ENCODE assay signal across 2 cellular contexts in genomic region chr7:78240179-78240578, GRCh38.
DNase-seq lines count a peak whose midpoint lies in the region; ATAC-seq, FAIRE-seq and TF ChIP-seq lines count a peak whose summit lies in the region.
"Not testable (repeated sequence)": the region's sequence is repeated elsewhere in the genome, so short reads cannot be mapped to it uniquely, and the experiment has no call there.

No MANE protein-coding gene starts in this region.

- intact Hi-C loops in K562 (cut with micrococcal nuclease), result not testable (repeated sequence)

- not testable (repeated sequence) for H3K4me1 ChIP-seq in HEK293 (ENCODE audit: control insufficient read depth, insufficient read depth, low read length); K562 (replicated peaks in 1 of 2; ENCODE audit: control insufficient read depth in 2 of 2, insufficient read depth in 2 of 2, low read length in 2 of 2)

- DNase-seq in K562 (ENCODE audit: extremely low read depth in 1 of 4, low spot score in 3 of 4), result not testable (repeated sequence)

- not testable (repeated sequence) for H2AFZ ChIP-seq in K562 (ENCODE audit: low read depth, low read length)

- not testable (repeated sequence) for FAIRE-seq in K562 (lab: Jason Lieb, UNC)

- BruUV-seq in K562 (replicated peaks; lab: Mats Ljungman, UMichigan), result not testable (repeated sequence)

- CTCF ChIA-PET in HEK293 (lab: Yijun Ruan, JAX); K562 (lab: Yijun Ruan, JAX; ENCODE audit: low intra/inter-chr PET ratio): not testable (repeated sequence)

- TF ChIP-seq CTCF in HEK293 (tag by site-specific recombination; IDR thresholded peaks at IDR 0.05); K562 (IDR thresholded peaks at IDR 0.05 in 2 of 3, conservative IDR thresholded peaks at IDR 0.05 in 1 of 3; ENCODE audit: insufficient read depth in 2 of 3, low read depth in 1 of 3, low read length in 3 of 3): not testable (repeated sequence)

- H3K4me2 ChIP-seq in K562 (ENCODE audit: insufficient read depth, low read length), result not testable (repeated sequence)

- not testable (repeated sequence) for H3K9ac ChIP-seq in K562 (ENCODE audit: insufficient read depth in 1 of 2, low read depth in 2 of 2, low read length in 2 of 2)

- not testable (repeated sequence) for ATAC-seq in K562

- not testable (repeated sequence) for H4K20me1 ChIP-seq in K562 (replicated peaks; ENCODE audit: control insufficient read depth, insufficient read depth, low read length)

- not testable (repeated sequence) for H3K4me3 ChIP-seq in HEK293 (ENCODE audit: low read depth, low read length); K562

- not testable (repeated sequence) for TF ChIP-seq POLR2A in K562 (conservative IDR thresholded peaks at IDR 0.05)

- not testable (repeated sequence) for H3K9me3 ChIP-seq in HEK293 (ENCODE audit: control insufficient read depth, insufficient read depth, low read depth, low read length); K562 (replicated peaks; ENCODE audit: control insufficient read depth, insufficient read depth, low read depth, low read length)

- not testable (repeated sequence) for H3K9me1 ChIP-seq in K562 (ENCODE audit: control insufficient read depth, insufficient read depth, low read length)

- not testable (repeated sequence) for H3K36me3 ChIP-seq in HEK293 (ENCODE audit: control insufficient read depth in 2 of 2, insufficient read depth in 1 of 2, low read length in 2 of 2); K562 (ENCODE audit: control insufficient read depth, insufficient read depth, low read length)

- H3K27ac ChIP-seq in HEK293 (ENCODE audit: extremely low read depth, low read depth, low read length); K562 (ENCODE audit: extremely low read depth, low read depth, low read length): not testable (repeated sequence)

- not testable (repeated sequence) for TF ChIP-seq RAD21 in K562 (CRISPR knock-in tag; conservative IDR thresholded peaks at IDR 0.05 in 1 of 2, IDR thresholded peaks at IDR 0.05 in 1 of 2)

- POLR2A ChIA-PET in HEK293 (lab: Yijun Ruan, JAX); K562 (lab: Yijun Ruan, JAX): not testable (repeated sequence)

- not testable (repeated sequence) for H3K27me3 ChIP-seq in K562 (ENCODE audit: control insufficient read depth in 2 of 2, insufficient read depth in 2 of 2, low read length in 2 of 2)

- WGBS in K562 (ENCODE audit: insufficient coverage, low coverage, missing lambda C conversion rate), result 0% methylated on average over 1 of the region's 1 CpG

- TF ChIP-seq EP300 in K562 (IDR thresholded peaks at IDR 0.05; ENCODE audit: low read length), result not testable (repeated sequence)

- not testable (repeated sequence) for H3K79me2 ChIP-seq in K562 (ENCODE audit: control insufficient read depth, insufficient read depth, low read length)

- in situ Hi-C loops in K562 (cut with MboI), result not testable (repeated sequence)

TF ChIP-seq in HEK293, 187 proteins besides CTCF, POLR2A, EP300 and RAD21:
- TF ChIP-seq, protein P1, sequence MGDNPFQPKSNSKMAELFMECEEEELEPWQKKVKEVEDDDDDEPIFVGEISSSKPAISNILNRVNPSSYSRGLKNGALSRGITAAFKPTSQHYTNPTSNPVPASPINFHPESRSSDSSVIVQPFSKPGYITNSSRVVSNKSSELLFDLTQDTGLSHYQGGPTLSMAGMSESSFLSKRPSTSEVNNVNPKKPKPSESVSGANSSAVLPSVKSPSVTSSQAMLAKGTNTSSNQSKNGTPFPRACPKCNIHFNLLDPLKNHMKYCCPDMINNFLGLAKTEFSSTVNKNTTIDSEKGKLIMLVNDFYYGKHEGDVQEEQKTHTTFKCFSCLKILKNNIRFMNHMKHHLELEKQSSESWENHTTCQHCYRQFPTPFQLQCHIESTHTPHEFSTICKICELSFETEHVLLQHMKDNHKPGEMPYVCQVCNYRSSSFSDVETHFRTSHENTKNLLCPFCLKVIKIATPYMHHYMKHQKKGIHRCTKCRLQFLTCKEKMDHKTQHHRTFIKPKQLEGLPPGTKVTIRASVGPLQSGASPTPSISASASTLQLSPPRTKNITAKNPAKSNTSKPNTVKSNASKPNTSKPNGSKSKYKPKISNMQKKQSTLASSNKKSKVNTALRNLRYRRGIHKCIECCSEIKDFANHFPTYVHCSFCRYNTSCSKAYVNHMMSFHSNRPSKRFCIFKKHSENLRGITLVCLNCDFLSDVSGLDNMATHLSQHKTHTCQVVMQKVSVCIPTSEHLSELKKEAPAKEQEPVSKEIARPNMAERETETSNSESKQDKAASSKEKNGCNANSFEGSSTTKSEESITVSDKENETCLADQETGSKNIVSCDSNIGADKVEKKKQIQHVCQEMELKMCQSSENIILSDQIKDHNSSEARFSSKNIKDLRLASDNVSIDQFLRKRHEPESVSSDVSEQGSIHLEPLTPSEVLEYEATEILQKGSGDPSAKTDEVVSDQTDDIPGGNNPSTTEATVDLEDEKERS (tag by site-specific recombination; IDR thresholded peaks at IDR 0.05), result 0 out of 2 replicates have a peak, but pooled peaks have one; percentile 17
- TF ChIP-seq ZNF146 (tag by site-specific recombination; IDR thresholded peaks at IDR 0.05), result peak; percentile 47; the same call in 1 of the 2 replicates

TF ChIP-seq in K562, 482 proteins besides CTCF, POLR2A, EP300 and RAD21:
- TF ChIP-seq ZNF146 (CRISPR knock-in tag; IDR thresholded peaks at IDR 0.05; ENCODE audit: unreplicated experiment), result peak; percentile 51
- peak; percentile 51 for TF ChIP-seq RBM25 (IDR thresholded peaks at IDR 0.05; ENCODE audit: low read depth, low read length, severe bottlenecking)
